Comparison of ENCODE assay signal across 29 cellular contexts in the genomic region with DNA sequence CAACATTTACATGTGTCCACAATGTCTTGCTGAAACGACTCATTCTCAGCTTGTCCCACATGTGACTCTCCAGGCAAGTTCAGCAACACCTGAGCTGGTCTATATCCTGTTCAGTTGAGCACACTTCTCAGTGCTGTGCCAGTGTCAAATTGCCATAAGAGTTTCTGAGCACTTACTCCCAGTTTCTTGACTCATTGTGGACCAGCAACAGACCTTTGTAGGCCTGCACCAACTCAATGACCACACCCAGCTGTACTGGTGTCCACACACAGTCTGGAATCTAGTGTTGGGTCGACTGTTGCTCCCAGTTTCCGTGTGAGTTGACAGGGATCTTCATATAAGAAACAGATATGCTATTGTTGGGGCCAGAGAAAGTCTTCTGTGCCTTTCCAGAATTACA.
"Had no signal": no experiment of that assay in that cellular context is flagged by ENCODE, and none has a peak within 500 bp of the region (broad histone marks: within the 10 kb centered on the region; RNA-seq: fewer than 3 reads in every experiment).

No MANE protein-coding gene starts in this region.

- H3K36me3 ChIP-seq: cardiac muscle cell had no signal

- H3K4me3 ChIP-seq: cardiac muscle cell had no signal

- DNase-seq: activated CD4-positive, alpha-beta T cell treated with anti-CD3 and anti-CD28 coated beads for 48 hours; activated CD4-positive, alpha-beta T cell treated with anti-CD3 and anti-CD28 coated beads, Interleukin-2, amount 50 U/mL, for 4 hours; activated CD4-positive, CD25-positive, alpha-beta regulatory T cell treated with anti-CD3 and anti-CD28 coated beads, Interleukin-2, amount 50 U/mL, for 72 hours; activated CD8-positive, alpha-beta memory T cell treated with anti-CD3 and anti-CD28 coated beads, Interleukin-2, amount 50 U/mL, for 48 hours; activated CD8-positive, alpha-beta T cell treated with anti-CD3 and anti-CD28 coated beads, Interleukin-2, amount 10 ng/mL, durations not matched to agents 7 days and 5 days; activated effector memory CD4-positive, alpha-beta T cell treated with Interleukin-2 at 50 U/mL for 16 hours; activated naive CD4-positive, alpha-beta T cell treated with Interleukin-2 at 50 U/mL for 16 hours; activated naive CD8-positive, alpha-beta T cell treated with anti-CD3 and anti-CD28 coated beads, Interleukin-2, amount 50 U/mL, for 24 hours; activated T-cell treated with anti-CD3 and anti-CD28 coated beads, Interleukin-2, amount 50 U/mL, for 1 hour; amniotic stem cell; MV-4-11; NCI-H1092 treated with DMSO at 0.1 percent for 48 hours; NCI-H1417 treated with DMSO at 0.1 percent for 48 hours; NCI-H1694; NCI-H2029; NCI-H345; NCI-H510A; NCI-H526 treated with DMSO at 0.1 percent for 48 hours; NK-92 treated with Interleukin-12 subunit alpha and Interleukin-12 subunit beta, amount 100 ng/mL, for 24 hours; PC-3; SIG-M5; T-helper 17 cell; T-helper 9 cell had no signal

- H3K27ac ChIP-seq: cardiac muscle cell, KMS-11 had no signal

- H3K27me3 ChIP-seq: cardiac muscle cell had no signal

- FAIRE-seq: astrocyte, RCC 7860 had no signal

- ATAC-seq: activated CD8-positive, alpha-beta T cell treated with anti-CD3 and anti-CD28 coated beads, Interleukin-2, amount 10 ng/mL, durations not matched to agents 7 days and 5 days; activated naive CD4-positive, alpha-beta T cell treated with anti-CD3 and anti-CD28 coated beads, Interleukin-2, amount 50 U/mL, for 72 hours; activated naive CD8-positive, alpha-beta T cell treated with anti-CD3 and anti-CD28 coated beads, Interleukin-2, amount 50 U/mL, for 24 hours; PC-3; T-helper 17 cell; WTC11 had no signal
